In the genomic region with DNA sequence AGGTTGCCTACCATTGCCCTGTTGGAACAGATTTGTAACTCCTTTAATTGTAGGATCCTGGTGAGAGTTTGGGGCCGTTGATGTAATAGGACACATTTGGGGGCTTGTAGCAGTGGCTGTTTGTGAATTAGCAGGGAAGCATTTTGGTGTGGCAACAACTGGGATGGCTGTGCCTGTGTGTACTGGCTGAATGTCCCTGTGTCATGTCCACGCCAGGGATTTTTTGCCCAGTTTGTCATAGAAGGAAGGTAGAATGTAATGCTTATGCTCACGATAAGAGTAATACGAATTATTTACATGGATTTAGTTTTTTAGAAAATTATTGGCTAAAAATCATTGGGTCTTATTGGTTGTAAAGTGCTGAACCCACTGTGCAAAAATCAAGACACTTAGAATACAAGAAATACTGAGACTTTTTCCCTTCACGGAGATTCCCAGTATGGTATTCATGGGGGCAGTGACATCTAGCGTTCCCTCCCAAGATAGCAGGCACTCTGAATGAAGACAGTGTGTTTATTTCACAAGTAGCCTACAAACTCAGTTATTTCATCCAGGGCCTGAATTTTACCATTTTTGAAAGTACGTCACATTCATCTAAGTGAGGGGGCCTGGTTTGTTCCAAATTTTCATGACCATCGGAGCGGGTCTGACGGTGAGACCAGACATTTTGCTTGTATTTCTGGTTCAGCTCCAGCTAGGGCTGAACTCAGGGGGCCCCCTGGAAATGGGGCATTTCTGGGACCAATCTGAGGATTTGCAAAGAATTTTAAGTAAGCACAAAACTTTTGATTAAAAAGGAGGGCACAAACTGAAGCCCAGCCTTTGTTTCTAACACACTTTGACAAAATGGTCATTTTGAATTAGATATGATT, we compare ENCODE assay signal across 9 cellular contexts.
A peak's percentile ranks its signal among the peaks of the same experiment; 100 is the strongest.
DNase-seq lines count a peak whose midpoint lies in the region; ATAC-seq, FAIRE-seq and TF ChIP-seq lines count a peak whose summit lies in the region.
"Had no signal": no experiment of that assay in that cellular context is flagged by ENCODE, and none has a peak within 500 bp of the region (broad histone marks: within the 10 kb centered on the region; RNA-seq: fewer than 3 reads in every experiment).

No MANE protein-coding gene starts in this region.

- H3K27ac Mint-ChIP-seq in osteocyte (ENCODE audit: unreplicated experiment) = no peak overlapping the region
- H3K27ac Mint-ChIP-seq: dendritic cell treated with granulocyte-macrophage colony-stimulating factor and Interleukin-4, amounts not matched to agents 40 ng/mL and 50 ng/mL, for 4 days had no signal

- peaks cover 6% of the 10 kb centered on the region for H3K27me3 Mint-ChIP-seq in activated T-cell treated with anti-CD3 and anti-CD28 coated beads, Interleukin-2, amount 50 U/mL, for 4 hours (ENCODE audit: low read depth)
- H3K27me3 Mint-ChIP-seq in osteocyte (ENCODE audit: unreplicated experiment) = peaks cover 20% of the 10 kb centered on the region
- H3K27me3 Mint-ChIP-seq: dendritic cell treated with granulocyte-macrophage colony-stimulating factor and Interleukin-4, amounts not matched to agents 40 ng/mL and 50 ng/mL, for 4 days had no signal

- ATAC-seq in activated T-cell treated with anti-CD3 and anti-CD28 coated beads, Interleukin-2, amount 50 U/mL, for 4 hours = no peak
- ATAC-seq in HG03469 (IDR thresholded peaks at IDR 0.05; ENCODE audit: unreplicated experiment) (peak; percentile 50), HG02763 (IDR thresholded peaks at IDR 0.05; ENCODE audit: unreplicated experiment) (no peak), GM21526 (IDR thresholded peaks at IDR 0.05; ENCODE audit: low FRiP score, unreplicated experiment) (no peak)

- DNase-seq in activated T-cell treated with anti-CD3 and anti-CD28 coated beads for 48 hours (ENCODE audit: low read depth) (peak; percentile 1), foreskin fibroblast (peak; percentile 51 to 85), osteocyte (ENCODE audit: extremely low spot score, unreplicated experiment) (no peak)
- no peak for DNase-seq in activated T-cell treated with anti-CD3 and anti-CD28 coated beads, Interleukin-2, amount 50 U/mL, for 4 hours

- no peak overlapping the region for H3K4me3 Mint-ChIP-seq in activated T-cell treated with anti-CD3 and anti-CD28 coated beads, Interleukin-2, amount 50 U/mL, for 4 hours
- no peak overlapping the region for H3K4me3 Mint-ChIP-seq in osteocyte (ENCODE audit: unreplicated experiment)
- H3K4me3 Mint-ChIP-seq: dendritic cell treated with granulocyte-macrophage colony-stimulating factor and Interleukin-4, amounts not matched to agents 40 ng/mL and 50 ng/mL, for 4 days had no signal

- no peak overlapping the region for H3K4me3 ChIP-seq in foreskin fibroblast (ENCODE audit: low read depth in 1 of 2, low read length in 2 of 2)

- TF ChIP-seq CTCF in foreskin fibroblast (IDR thresholded peaks at IDR 0.05; ENCODE audit: low read depth, low read length) (peak; percentile 90), osteocyte (IDR thresholded peaks at IDR 0.05) (peak; percentile 88)

- peak; percentile 86 for FAIRE-seq in TTC549 (lab: Jason Lieb, UNC)

- no peaks in the 10 kb centered on the region for H3K4me1 Mint-ChIP-seq in activated T-cell treated with anti-CD3 and anti-CD28 coated beads, Interleukin-2, amount 50 U/mL, for 4 hours (ENCODE audit: low read depth)
- no peaks in the 10 kb centered on the region for H3K4me1 Mint-ChIP-seq in osteocyte (ENCODE audit: unreplicated experiment)

- H3K9me3 Mint-ChIP-seq in activated T-cell treated with anti-CD3 and anti-CD28 coated beads, Interleukin-2, amount 50 U/mL, for 4 hours = no peaks in the 10 kb centered on the region
- H3K9me3 Mint-ChIP-seq in osteocyte (ENCODE audit: unreplicated experiment) = no peaks in the 10 kb centered on the region
- H3K9me3 Mint-ChIP-seq: dendritic cell treated with granulocyte-macrophage colony-stimulating factor and Interleukin-4, amounts not matched to agents 40 ng/mL and 50 ng/mL, for 4 days had no signal

- H3K36me3 Mint-ChIP-seq in activated T-cell treated with anti-CD3 and anti-CD28 coated beads, Interleukin-2, amount 50 U/mL, for 4 hours (ENCODE audit: insufficient read depth) = no peaks in the 10 kb centered on the region
- no peaks in the 10 kb centered on the region for H3K36me3 Mint-ChIP-seq in osteocyte (ENCODE audit: unreplicated experiment)

Comparison
In these comparisons a context has a peak if more than half of its experiments do, and no peak if none do; other contexts are left out.
1. DNase-seq: peak in activated T-cell treated with anti-CD3 and anti-CD28 coated beads for 48 hours (single experiment) and foreskin fibroblast (2 of 2); none in activated T-cell treated with anti-CD3 and anti-CD28 coated beads, Interleukin-2, amount 50 U/mL, for 4 hours (single experiment) and osteocyte (single experiment).